Comparison of ENCODE assay signal across 22 cellular contexts in genomic region chr16:26742040-26742439, GRCh38.
"Had no signal": no experiment of that assay in that cellular context is flagged by ENCODE, and none has a peak within 500 bp of the region (broad histone marks: within the 10 kb centered on the region; RNA-seq: fewer than 3 reads in every experiment).

No MANE protein-coding gene starts in this region.

- H3K27ac Mint-ChIP-seq: dendritic cell treated with granulocyte-macrophage colony-stimulating factor and Interleukin-4, amounts not matched to agents 40 ng/mL and 50 ng/mL, for 4 days; effector memory CD8-positive, alpha-beta T cell; endodermal cell had no signal

- H3K4me1 ChIP-seq: colonic mucosa, foreskin keratinocyte, gastrocnemius medialis, gastroesophageal sphincter had no signal

- H3K36me3 ChIP-seq: colonic mucosa, esophagus muscularis mucosa, gastrocnemius medialis, gastroesophageal sphincter, heart left ventricle had no signal

- H3K9me3 Mint-ChIP-seq: dendritic cell treated with granulocyte-macrophage colony-stimulating factor and Interleukin-4, amounts not matched to agents 40 ng/mL and 50 ng/mL, for 4 days; effector memory CD8-positive, alpha-beta T cell; endodermal cell had no signal

- H3K4me1 Mint-ChIP-seq: endodermal cell had no signal

- DNase-seq: colonic mucosa; cortex of kidney; dermis blood vessel endothelial cell; dorsolateral prefrontal cortex; effector CD4-positive, alpha-beta T cell; effector CD8-positive, alpha-beta T cell; effector memory CD4-positive, alpha-beta T cell; effector memory CD8-positive, alpha-beta T cell; endodermal cell; erythroblast; foreskin fibroblast; foreskin keratinocyte; foreskin melanocyte; gastrocnemius medialis; glutamatergic neuron; head of caudate nucleus; heart left ventricle had no signal

- H3K27me3 Mint-ChIP-seq: dendritic cell treated with granulocyte-macrophage colony-stimulating factor and Interleukin-4, amounts not matched to agents 40 ng/mL and 50 ng/mL, for 4 days had no signal

- H3K27ac ChIP-seq: colonic mucosa, coronary artery, dorsolateral prefrontal cortex, epithelial cell of prostate, esophagus muscularis mucosa, foreskin keratinocyte, gastrocnemius medialis, gastroesophageal sphincter had no signal

- H3K27me3 ChIP-seq: colonic mucosa, esophagus muscularis mucosa, foreskin keratinocyte, gastrocnemius medialis, heart left ventricle had no signal

- H3K9me3 ChIP-seq: colonic mucosa, esophagus muscularis mucosa, gastrocnemius medialis, gastroesophageal sphincter, heart left ventricle had no signal

- ATAC-seq: effector memory CD8-positive, alpha-beta T cell; foreskin keratinocyte; gastrocnemius medialis; gastroesophageal sphincter had no signal

- H3K4me3 Mint-ChIP-seq: dendritic cell treated with granulocyte-macrophage colony-stimulating factor and Interleukin-4, amounts not matched to agents 40 ng/mL and 50 ng/mL, for 4 days; effector memory CD8-positive, alpha-beta T cell; endodermal cell had no signal

- H3K4me3 ChIP-seq: colonic mucosa, coronary artery, dorsolateral prefrontal cortex, esophagus muscularis mucosa, gastrocnemius medialis, gastroesophageal sphincter, heart left ventricle had no signal
